8 cellular contexts compared by ENCODE assay signal in genomic region chr12:57001448-57001906, GRCh38. TPM values are rescaled to one million over a fixed set of nuclear protein-coding genes. Genes with fewer than 3 reads are reported as not detected.
DNase-seq lines count a peak whose midpoint lies in the region; ATAC-seq and TF ChIP-seq lines count a peak whose summit lies in the region.

No MANE protein-coding gene starts in this region.

- WGBS in stomach, 5 donors: 32 to 36% (median 32%) methylated on average over 6 to 13 of the region's 13 CpGs

- ATAC-seq in GM21515 (IDR thresholded peaks at IDR 0.05; ENCODE audit: unreplicated experiment): no peak

- peaks cover 58% of the 10 kb centered on the region for H3K36me3 Mint-ChIP-seq in nephron (ENCODE audit: low read depth)

- H3K27me3 ChIP-seq in stomach: no peaks in the 10 kb centered on the region

- H3K4me1 ChIP-seq in stomach: peaks cover 15 to 32% (median 28%) of the 10 kb centered on the region in 4 donors

- TF ChIP-seq CTCF in epithelial cell of proximal tubule (conservative IDR thresholded peaks at IDR 0.05; ENCODE audit: low read depth, low read length): peak; percentile 86
- TF ChIP-seq CTCF in nephron (IDR thresholded peaks at IDR 0.05; ENCODE audit: unreplicated experiment in 3 of 3): peak; percentile 49 to 62 (median 58)
- peak in 5 of 7 experiments; percentile 25 to 66 (median 51) for TF ChIP-seq CTCF in stomach (IDR thresholded peaks at IDR 0.05)

- no peak for TF ChIP-seq POLR2A in stomach (IDR thresholded peaks at IDR 0.05)

- peaks cover 25 to 77% (median 58%) of the 10 kb centered on the region in 4 donors for H3K36me3 ChIP-seq in stomach

- H3K4me1 Mint-ChIP-seq in nephron: peaks cover 61% of the 10 kb centered on the region

- H3K9me3 Mint-ChIP-seq in nephron: no peaks in the 10 kb centered on the region

- H3K27ac ChIP-seq in stomach: no peak overlapping the region

- H3K4me3 Mint-ChIP-seq in nephron: peak overlapping the region; percentile 44 to 57 (median 57)

- TF ChIP-seq EP300 in stomach (IDR thresholded peaks at IDR 0.05): no peak

- intact Hi-C loops in stomach (cut with DNase I; ENCODE audit: low total_unique reads): loop anchor here (5.0 kb wide), 1 partner anchor 244 kb away; no protein-coding TSS in a partner anchor

- no peaks in the 10 kb centered on the region for H3K9me3 ChIP-seq in stomach

- H3K4me3 ChIP-seq in epithelial cell of proximal tubule (ENCODE audit: low read depth, low read length) (no peak overlapping the region), stomach (no peak overlapping the region)

- H3K27ac Mint-ChIP-seq in nephron: no peak overlapping the region

- H3K27me3 Mint-ChIP-seq in nephron (ENCODE audit: low read depth): no peaks in the 10 kb centered on the region

- DNase-seq in NCI-H2227 (lab: John Stamatoyannopoulos, UW; ENCODE audit: unreplicated experiment): peak; percentile 61
- DNase-seq in NCI-H2227 treated with DMSO at 0.1 percent for 48 hours (lab: John Stamatoyannopoulos, UW): no peak
- peak; percentile 42 for DNase-seq in NCI-H510A treated with DMSO at 0.1 percent for 48 hours (lab: John Stamatoyannopoulos, UW)
- peak; percentile 47 to 57 for DNase-seq in activated CD8-positive, alpha-beta memory T cell treated with anti-CD3 and anti-CD28 coated beads for 4 hours (ENCODE audit: low read depth in 2 of 2)
- DNase-seq in epithelial cell of proximal tubule (ENCODE audit: low read depth): no peak
- DNase-seq in stomach: peak; percentile 70

RNA-seq across cellular contexts. Expression of gene ZBTB39, which starts 4.9 kb away (rescaled TPM):
- total RNA-seq in epithelial cell of proximal tubule (4.7 and 5.4 TPM in 2 replicates), stomach (1 to 10 TPM; 3.3 to 7.6 (median 4.9) TPM)
- 1 to 10 TPM; 1.2 to 1.7 (median 1.4) TPM for polyA plus RNA-seq in stomach

RNA-seq across cellular contexts. Expression of gene TAC3, which starts 14.9 kb away (rescaled TPM):
- total RNA-seq in epithelial cell of proximal tubule (not detected in 2 replicates), stomach (10 to 100 TPM in 1 of 5 donors, 1 to 10 TPM in 2, not detected in 2; 2.0 to 19.8 (median 7.6) TPM)
- under 1 TPM in 2 of 3 donors, not detected in 1; 0.62 to 0.75 TPM for polyA plus RNA-seq in stomach

RNA-seq across cellular contexts. Expression of gene RDH16, which starts 44.1 kb away (rescaled TPM):
- total RNA-seq in epithelial cell of proximal tubule (0.12 TPM in 1 of 2 replicates, not detected in the other), stomach (1 to 10 TPM in 1 of 5 donors, under 1 TPM in 1, not detected in 3; 0.37 to 1.0 TPM)
- polyA plus RNA-seq in stomach: under 1 TPM in 1 of 3 donors, not detected in 2; 0.68 TPM

RNA-seq across cellular contexts. Expression of gene MYO1A, which starts 48.5 kb away (rescaled TPM):
- total RNA-seq in epithelial cell of proximal tubule: 0.07 TPM in 1 of 2 replicates, not detected in the other
- total RNA-seq in stomach: 10 to 100 TPM in 4 of 5 donors, 1 to 10 TPM in 1; 2.7 to 97.3 (median 19.3) TPM
- 10 to 100 TPM in 1 of 3 donors, 1 to 10 TPM in 1, under 1 TPM in 1; 0.70 to 16.2 (median 1.2) TPM for polyA plus RNA-seq in stomach

Comparison
In these comparisons a context has a peak if more than half of its experiments do, and no peak if none do; other contexts are left out.
1. DNase-seq: peak in NCI-H2227 (single experiment), NCI-H510A treated with DMSO at 0.1 percent for 48 hours (single experiment), activated CD8-positive, alpha-beta memory T cell treated with anti-CD3 and anti-CD28 coated beads for 4 hours (2 of 2) and stomach (single experiment); none in NCI-H2227 treated with DMSO at 0.1 percent for 48 hours (single experiment) and epithelial cell of proximal tubule (single experiment).
2. Peak in every context shown above with its lines, with median percentiles within 50 percentile points of each other: CTCF ChIP-seq.